19 cellular contexts compared by ENCODE assay signal in the genomic region with DNA sequence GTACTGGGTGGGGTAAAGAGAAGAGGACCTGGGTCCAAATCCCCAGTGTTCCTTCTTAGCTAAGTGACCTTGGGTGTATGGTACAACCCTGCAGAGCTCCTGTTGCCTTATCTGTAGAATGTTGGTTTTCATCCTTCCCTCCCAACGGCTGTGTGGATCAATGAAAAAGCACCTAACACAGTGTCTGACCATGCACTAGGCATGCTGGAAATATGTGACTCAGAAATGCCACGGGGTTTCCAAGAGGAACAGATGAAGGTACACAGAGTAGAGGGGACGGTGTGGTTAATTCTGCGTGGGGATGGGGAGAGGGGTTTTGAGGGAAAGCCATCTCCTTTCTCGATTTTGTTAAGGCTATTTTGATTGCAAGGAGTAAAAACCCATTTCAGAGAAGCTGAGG. TPM values are rescaled to one million over a fixed set of nuclear protein-coding genes. Genes with fewer than 3 reads are reported as not detected.
DNase-seq lines count a peak whose midpoint lies in the region; ATAC-seq and TF ChIP-seq lines count a peak whose summit lies in the region.
"Had no signal": no experiment of that assay in that cellular context is flagged by ENCODE, and none has a peak within 500 bp of the region (broad histone marks: within the 10 kb centered on the region; RNA-seq: fewer than 3 reads in every experiment).

No MANE protein-coding gene starts in this region.

- H3K27ac Mint-ChIP-seq in activated CD4-positive, alpha-beta T cell treated with anti-CD3 and anti-CD28 coated beads, Interleukin-2, amount 10 ng/mL, durations not matched to agents 7 days and 5 days = peak overlapping the region; percentile 1
- H3K27ac Mint-ChIP-seq in stimulated activated naive CD8-positive, alpha-beta T cell treated with anti-CD3 and anti-CD28 coated beads, Interleukin-15, amount 100 ng/mL, for 72 hours = peak overlapping the region; percentile 48 to 55

- no peak for TF ChIP-seq POLR2A in esophagus muscularis mucosa (IDR thresholded peaks at IDR 0.05; ENCODE audit: low read depth)

- no peak for DNase-seq in activated CD4-positive, alpha-beta T cell treated with anti-CD3 and anti-CD28 coated beads, Interleukin-2, amount 10 ng/mL, durations not matched to agents 7 days and 5 days
- DNase-seq in activated CD4-positive, alpha-beta T cell treated with anti-CD3 and anti-CD28 coated beads for 4 hours = no peak
- peak; percentile 19 for DNase-seq in stimulated activated CD4-positive, alpha-beta T cell treated with anti-CD3 and anti-CD28 coated beads, Interleukin-4, amount 100 ng/mL, for 24 hours
- DNase-seq in stimulated activated CD4-positive, alpha-beta T cell treated with anti-CD3 and anti-CD28 coated beads, Interleukin-2, amount 100 ng/mL, for 24 hours = no peak
- DNase-seq in esophagus muscularis mucosa (ENCODE audit: extremely low spot score) = peak; percentile 34
- no peak for DNase-seq in stimulated activated naive CD8-positive, alpha-beta T cell treated with anti-CD3 and anti-CD28 coated beads, Interleukin-15, amount 100 ng/mL, for 72 hours
- no peak for DNase-seq in stimulated activated naive CD4-positive, alpha-beta T cell (lab: John Stamatoyannopoulos, UW)
- DNase-seq: Calu3, DMS79 treated with DMSO at 0.1 percent for 48 hours, NCI-H1930, NCI-H2171, NCI-H446 treated with DMSO at 0.1 percent for 48 hours, NCI-H748 treated with DMSO at 0.1 percent for 48 hours, PC-3 had no signal

- peaks cover 5 to 42% (median 25%) of the 10 kb centered on the region in 4 donors for H3K36me3 ChIP-seq in esophagus muscularis mucosa
- H3K36me3 ChIP-seq: HAP-1 had no signal

- no peak for TF ChIP-seq CTCF in esophagus muscularis mucosa (IDR thresholded peaks at IDR 0.05)

- TF ChIP-seq EP300 in esophagus muscularis mucosa (IDR thresholded peaks at IDR 0.05) = no peak

- WGBS in esophagus muscularis mucosa = 94% methylated on average over 5 of the region's 5 CpGs

- H3K36me3 Mint-ChIP-seq in activated CD4-positive, alpha-beta T cell treated with anti-CD3 and anti-CD28 coated beads, Interleukin-2, amount 10 ng/mL, durations not matched to agents 7 days and 5 days (ENCODE audit: low read depth) = peaks cover 85% of the 10 kb centered on the region

- H3K4me1 Mint-ChIP-seq in activated CD4-positive, alpha-beta T cell treated with anti-CD3 and anti-CD28 coated beads, Interleukin-2, amount 10 ng/mL, durations not matched to agents 7 days and 5 days = peaks cover 47% of the 10 kb centered on the region
- peaks cover 98% of the 10 kb centered on the region for H3K4me1 Mint-ChIP-seq in stimulated activated naive CD8-positive, alpha-beta T cell treated with anti-CD3 and anti-CD28 coated beads, Interleukin-15, amount 100 ng/mL, for 72 hours

- CTCF ChIA-PET in activated CD4-positive, alpha-beta T cell treated with anti-CD3 and anti-CD28 coated beads, Interleukin-2, amount 10 ng/mL, durations not matched to agents 7 days and 5 days (lab: Charles Lee) = interaction anchor here (0.8 to 3.8 kb wide), 4 partner anchors 9 to 83 kb away, joined by 3 to 30 read pairs (median 4); a partner anchor contains a TSS

- no peak overlapping the region for H3K27ac ChIP-seq in esophagus muscularis mucosa (replicated peaks in 1 of 4)
- H3K27ac ChIP-seq: A549, C4-2B had no signal

- no peaks in the 10 kb centered on the region for H3K27me3 ChIP-seq in esophagus muscularis mucosa

- H3K4me3 Mint-ChIP-seq in activated CD4-positive, alpha-beta T cell treated with anti-CD3 and anti-CD28 coated beads, Interleukin-2, amount 10 ng/mL, durations not matched to agents 7 days and 5 days = no peak overlapping the region
- H3K4me3 Mint-ChIP-seq in stimulated activated naive CD8-positive, alpha-beta T cell treated with anti-CD3 and anti-CD28 coated beads, Interleukin-15, amount 100 ng/mL, for 72 hours = peak overlapping the region in 1 of 2 donors; percentile 35

- peaks cover 0 to 5% (median under 1%) of the 10 kb centered on the region in 4 donors for H3K4me1 ChIP-seq in esophagus muscularis mucosa
- H3K4me1 ChIP-seq: A549 had no signal

- H3K9me3 ChIP-seq in esophagus muscularis mucosa = no peaks in the 10 kb centered on the region
- H3K9me3 ChIP-seq: A549, HAP-1 had no signal

- intact Hi-C loops in esophagus muscularis mucosa (cut with DNase I) = no loop called here

- no peaks in the 10 kb centered on the region for H3K27me3 Mint-ChIP-seq in activated CD4-positive, alpha-beta T cell treated with anti-CD3 and anti-CD28 coated beads, Interleukin-2, amount 10 ng/mL, durations not matched to agents 7 days and 5 days
- no peaks in the 10 kb centered on the region for H3K27me3 Mint-ChIP-seq in stimulated activated naive CD8-positive, alpha-beta T cell treated with anti-CD3 and anti-CD28 coated beads, Interleukin-15, amount 100 ng/mL, for 72 hours
- H3K27me3 Mint-ChIP-seq: IgD-negative memory B cell had no signal

- H3K9me3 Mint-ChIP-seq in activated CD4-positive, alpha-beta T cell treated with anti-CD3 and anti-CD28 coated beads, Interleukin-2, amount 10 ng/mL, durations not matched to agents 7 days and 5 days = no peaks in the 10 kb centered on the region
- no peaks in the 10 kb centered on the region for H3K9me3 Mint-ChIP-seq in stimulated activated naive CD8-positive, alpha-beta T cell treated with anti-CD3 and anti-CD28 coated beads, Interleukin-15, amount 100 ng/mL, for 72 hours
- H3K9me3 Mint-ChIP-seq: IgD-negative memory B cell had no signal

- ATAC-seq in stimulated activated naive CD8-positive, alpha-beta T cell treated with anti-CD3 and anti-CD28 coated beads, Interleukin-15, amount 100 ng/mL, for 72 hours = no peak
- ATAC-seq in GM21515 (IDR thresholded peaks at IDR 0.05; ENCODE audit: unreplicated experiment) = no peak
- ATAC-seq: A549, PC-3 had no signal

- H3K4me3 ChIP-seq in esophagus muscularis mucosa = no peak overlapping the region
- H3K4me3 ChIP-seq: A549, HAP-1 had no signal

- POLR2A ChIA-PET in activated CD4-positive, alpha-beta T cell treated with anti-CD3 and anti-CD28 coated beads, Interleukin-2, amount 10 ng/mL, durations not matched to agents 7 days and 5 days (lab: Charles Lee) = no interaction called here

RNA-seq across cellular contexts. Expression of a gene that starts 8.6 kb away (rescaled TPM):
- total RNA-seq in activated CD4-positive, alpha-beta T cell treated with anti-CD3 and anti-CD28 coated beads, Interleukin-2, amount 10 ng/mL, durations not matched to agents 7 days and 5 days = 10 to 100 TPM; 72.8 to 78.1 TPM
- 10 to 100 TPM; 18.3 to 31.1 (median 26.6) TPM for total RNA-seq in esophagus muscularis mucosa

RNA-seq across cellular contexts. Expression of a gene that starts 10.6 kb away (rescaled TPM):
- total RNA-seq in activated CD4-positive, alpha-beta T cell treated with anti-CD3 and anti-CD28 coated beads, Interleukin-2, amount 10 ng/mL, durations not matched to agents 7 days and 5 days = 10 to 100 TPM; 10.0 to 11.0 TPM
- 1 to 10 TPM; 2.2 to 5.6 (median 4.1) TPM for total RNA-seq in esophagus muscularis mucosa

Comparison
In these comparisons a context has a peak if more than half of its experiments do, and no peak if none do; other contexts are left out.
1. DNase-seq: peak in stimulated activated CD4-positive, alpha-beta T cell treated with anti-CD3 and anti-CD28 coated beads, Interleukin-4, amount 100 ng/mL, for 24 hours (single experiment) and esophagus muscularis mucosa (single experiment); none in activated CD4-positive, alpha-beta T cell treated with anti-CD3 and anti-CD28 coated beads, Interleukin-2, amount 10 ng/mL, durations not matched to agents 7 days and 5 days (single experiment), activated CD4-positive, alpha-beta T cell treated with anti-CD3 and anti-CD28 coated beads for 4 hours (0 of 2), stimulated activated CD4-positive, alpha-beta T cell treated with anti-CD3 and anti-CD28 coated beads, Interleukin-2, amount 100 ng/mL, for 24 hours (0 of 2), stimulated activated naive CD8-positive, alpha-beta T cell treated with anti-CD3 and anti-CD28 coated beads, Interleukin-15, amount 100 ng/mL, for 72 hours (0 of 2) and stimulated activated naive CD4-positive, alpha-beta T cell (0 of 6).